ENCODE assay signal across 21 cellular contexts in the genomic region with DNA sequence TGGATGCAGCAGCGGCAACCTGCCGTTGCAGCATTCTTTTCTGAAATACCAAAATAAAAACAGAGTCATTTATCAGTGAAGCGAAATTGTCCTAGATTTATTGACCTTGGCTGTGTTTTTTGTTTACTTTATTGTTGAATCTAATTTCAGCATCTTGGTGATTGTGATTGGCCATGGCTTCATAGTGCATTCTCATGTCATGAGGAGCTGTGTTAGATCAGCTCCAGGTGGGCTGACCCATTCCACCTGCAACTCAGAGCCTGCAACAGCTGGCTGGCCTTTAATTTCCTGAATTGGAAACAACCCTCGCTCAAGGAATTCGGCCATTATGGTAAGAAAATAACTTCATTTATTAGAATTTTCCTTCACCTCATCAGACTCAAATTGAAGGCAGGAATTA. TPM values are rescaled to one million over a fixed set of nuclear protein-coding genes. Genes with fewer than 3 reads are reported as not detected.
DNase-seq lines count a peak whose midpoint lies in the region; ATAC-seq and TF ChIP-seq lines count a peak whose summit lies in the region.
"Had no signal": no experiment of that assay in that cellular context is flagged by ENCODE, and none has a peak within 500 bp of the region (broad histone marks: within the 10 kb centered on the region; RNA-seq: fewer than 3 reads in every experiment).

No MANE protein-coding gene starts in this region.

- H3K9me3 ChIP-seq in neural progenitor cell (ENCODE audit: low read depth) = no peaks in the 10 kb centered on the region
- H3K9me3 ChIP-seq: BLaER1 treated with 17β-estradiol and CSF1 and Interleukin-3, amounts not matched to agents 10 nM and 100 nM; Caco-2 had no signal

- H3K36me3 Mint-ChIP-seq in neural progenitor cell = no peaks in the 10 kb centered on the region
- H3K36me3 Mint-ChIP-seq: CD14-positive monocyte; CD4-positive, alpha-beta memory T cell; CD4-positive, CD25-positive, alpha-beta regulatory T cell had no signal

- no peak for ATAC-seq in HG03565 (IDR thresholded peaks at IDR 0.05; ENCODE audit: unreplicated experiment)

- H3F3A ChIP-seq in neural progenitor cell (ENCODE audit: low read depth) = no peaks in the 10 kb centered on the region

- H3K4me1 ChIP-seq in neural progenitor cell = no peaks in the 10 kb centered on the region
- H3K4me1 ChIP-seq: BLaER1 treated with 17β-estradiol and CSF1 and Interleukin-3, amounts not matched to agents 10 nM and 100 nM; Caco-2 had no signal

- peak overlapping the region; percentile 3; the same call in 1 of the 2 replicates for H3K27ac ChIP-seq in C4-2B
- no peak overlapping the region for H3K27ac ChIP-seq in neural progenitor cell
- H3K27ac ChIP-seq: BLaER1 treated with 17β-estradiol and CSF1 and Interleukin-3, amounts not matched to agents 10 nM and 100 nM had no signal

- H3K9ac ChIP-seq in neural progenitor cell = no peak overlapping the region
- H3K9ac ChIP-seq: BLaER1 treated with 17β-estradiol and CSF1 and Interleukin-3, amounts not matched to agents 10 nM and 100 nM had no signal

- no peak overlapping the region for H3K4me2 ChIP-seq in neural progenitor cell
- H3K4me2 ChIP-seq: BLaER1 treated with 17β-estradiol and CSF1 and Interleukin-3, amounts not matched to agents 10 nM and 100 nM had no signal

- no peak overlapping the region for H3K4me3 Mint-ChIP-seq in neural progenitor cell
- H3K4me3 Mint-ChIP-seq: B cell; CD4-positive, alpha-beta memory T cell; CD4-positive, CD25-positive, alpha-beta regulatory T cell; CD8-positive, alpha-beta memory T cell had no signal

- H3K79me2 ChIP-seq in neural progenitor cell (ENCODE audit: low read depth) = no peaks in the 10 kb centered on the region

- H4K20me1 ChIP-seq in neural progenitor cell (ENCODE audit: low read depth) = no peaks in the 10 kb centered on the region
- H4K20me1 ChIP-seq: BLaER1 treated with 17β-estradiol and CSF1 and Interleukin-3, amounts not matched to agents 10 nM and 100 nM had no signal

- TF ChIP-seq CTCF in C4-2B (conservative IDR thresholded peaks at IDR 0.05) (no peak), LNCaP clone FGC (IDR thresholded peaks at IDR 0.05; ENCODE audit: control insufficient read depth, extremely low read depth, insufficient read depth) (no peak), neural progenitor cell (IDR thresholded peaks at IDR 0.05) (no peak)

- H2AFZ ChIP-seq in neural progenitor cell (replicated peaks) = peak overlapping the region; percentile 42

- H3K27me3 Mint-ChIP-seq in neural progenitor cell (ENCODE audit: insufficient read depth, low read depth) = peaks cover 5% of the 10 kb centered on the region

- H3K27ac Mint-ChIP-seq in neural progenitor cell = no peak overlapping the region
- H3K27ac Mint-ChIP-seq: B cell; CD14-positive monocyte; CD4-positive, alpha-beta memory T cell; CD4-positive, CD25-positive, alpha-beta regulatory T cell; CD8-positive, alpha-beta memory T cell had no signal

- H3K9me3 Mint-ChIP-seq in neural progenitor cell = no peaks in the 10 kb centered on the region
- H3K9me3 Mint-ChIP-seq: CD4-positive, alpha-beta memory T cell; CD8-positive, alpha-beta memory T cell had no signal

- H3K27me3 ChIP-seq in neural progenitor cell = no peaks in the 10 kb centered on the region
- H3K27me3 ChIP-seq: BLaER1 treated with 17β-estradiol and CSF1 and Interleukin-3, amounts not matched to agents 10 nM and 100 nM had no signal

- peak; percentile 42 for DNase-seq in COR-L47 (lab: John Stamatoyannopoulos, UW)
- DNase-seq in LNCaP clone FGC (ENCODE audit: low read depth) = peak; percentile 36
- DNase-seq in neural progenitor cell (ENCODE audit: low spot score) = no peak
- no peak for DNase-seq in NCI-H2107 treated with DMSO at 0.1 percent for 48 hours (lab: John Stamatoyannopoulos, UW; ENCODE audit: unreplicated experiment)
- no peak for DNase-seq in SW480 (ENCODE audit: low spot score)
- no peak for DNase-seq in HUDEP-2 (lab: John Stamatoyannopoulos, UW; ENCODE audit: unreplicated experiment in 76 of 76)
- DNase-seq: 8988T; ACHN; Caco-2; Calu3; CD4-positive, alpha-beta memory T cell; CD4-positive, CD25-positive, alpha-beta regulatory T cell; CD8-positive, alpha-beta memory T cell; DMS79 treated with DMSO at 0.1 percent for 48 hours; GF-D8 had no signal

- no peaks in the 10 kb centered on the region for H3K4me1 Mint-ChIP-seq in neural progenitor cell
- H3K4me1 Mint-ChIP-seq: B cell; CD14-positive monocyte; CD4-positive, alpha-beta memory T cell; CD4-positive, CD25-positive, alpha-beta regulatory T cell; CD8-positive, alpha-beta memory T cell had no signal

- H3K4me3 ChIP-seq in LNCaP clone FGC (ENCODE audit: low read depth, low read length) (no peak overlapping the region), neural progenitor cell (no peak overlapping the region)
- H3K4me3 ChIP-seq: BLaER1 treated with 17β-estradiol and CSF1 and Interleukin-3, amounts not matched to agents 10 nM and 100 nM had no signal

- no peaks in the 10 kb centered on the region for H3K36me3 ChIP-seq in neural progenitor cell
- H3K36me3 ChIP-seq: BLaER1 treated with 17β-estradiol and CSF1 and Interleukin-3, amounts not matched to agents 10 nM and 100 nM had no signal

RNA-seq across cellular contexts. Expression of gene KRT24, which starts 16.4 kb away (rescaled TPM):
- total RNA-seq in neural progenitor cell (ENCODE audit: low replicate concordance) = not detected in 2 replicates
- total RNA-seq: A673; B cell; CD4-positive, alpha-beta memory T cell; CD4-positive, CD25-positive, alpha-beta regulatory T cell; CD8-positive, alpha-beta memory T cell had no signal

RNA-seq across cellular contexts. Expression of gene KRT222, which starts 22.1 kb away (rescaled TPM):
- 0.39 and 2.8 TPM in 2 replicates for total RNA-seq in neural progenitor cell (ENCODE audit: low replicate concordance)
- total RNA-seq: A673; B cell; Caco-2; Calu3; CD4-positive, alpha-beta memory T cell; CD4-positive, CD25-positive, alpha-beta regulatory T cell; CD8-positive, alpha-beta memory T cell had no signal

RNA-seq across cellular contexts. Expression of gene SMARCE1, which starts 39.5 kb away (rescaled TPM):
- total RNA-seq in neural progenitor cell (ENCODE audit: low replicate concordance) = 179 and 237 TPM in 2 replicates

Comparison
In these comparisons a context has a peak if more than half of its experiments do, and no peak if none do; other contexts are left out.
1. DNase-seq: peak in COR-L47 (single experiment) and LNCaP clone FGC (single experiment); none in neural progenitor cell (single experiment), NCI-H2107 treated with DMSO at 0.1 percent for 48 hours (single experiment), SW480 (single experiment) and HUDEP-2 (0 of 76).